In genomic region chr1:235930543-235930942, GRCh38 we compare ENCODE assay signal across 15 cellular contexts.
"Had no signal": no experiment of that assay in that cellular context is flagged by ENCODE, and none has a peak within 500 bp of the region (broad histone marks: within the 10 kb centered on the region; RNA-seq: fewer than 3 reads in every experiment).

No MANE protein-coding gene starts in this region.

- H3K4me3 ChIP-seq: breast epithelium, esophagus squamous epithelium, ovary, testis, uterus had no signal

- H3K27me3 Mint-ChIP-seq: activated naive CD8-positive, alpha-beta T cell treated with anti-CD3 and anti-CD28 coated beads for 36 hours had no signal

- H3K9me3 ChIP-seq: breast epithelium, esophagus squamous epithelium, ovary, testis, uterus had no signal

- FAIRE-seq: endometrium had no signal

- DNase-seq: activated effector memory CD4-positive, alpha-beta T cell treated with anti-CD3 and anti-CD28 coated beads, Interleukin-2, amount 50 U/mL, for 16 hours; activated naive CD8-positive, alpha-beta T cell treated with anti-CD3 and anti-CD28 coated beads for 36 hours; activated T-cell treated with anti-CD3 and anti-CD28 coated beads, Interleukin-2, amount 50 U/mL, for 4 hours; anterior cingulate cortex; esophagus squamous epithelium; immature natural killer cell; left cardiac atrium; ovary; stimulated activated CD4-positive, alpha-beta T cell treated with anti-CD3 and anti-CD28 coated beads, Interleukin-2, amount 100 ng/mL, for 48 hours; testis; uterus had no signal

- H3K27me3 ChIP-seq: breast epithelium, esophagus squamous epithelium, ovary, testis, uterus had no signal

- H3K9me3 Mint-ChIP-seq: activated naive CD8-positive, alpha-beta T cell treated with anti-CD3 and anti-CD28 coated beads for 36 hours; activated T-cell treated with anti-CD3 and anti-CD28 coated beads, Interleukin-2, amount 50 U/mL, for 4 hours; immature natural killer cell; stimulated activated naive CD8-positive, alpha-beta T cell treated with anti-CD3 and anti-CD28 coated beads, Interleukin-15, Interleukin-2, amounts not matched to agents 100 ng/mL and 50 ng/mL, for 24 hours had no signal

- H3K36me3 ChIP-seq: breast epithelium, esophagus squamous epithelium, ovary, uterus had no signal

- H3K4me3 Mint-ChIP-seq: activated naive CD8-positive, alpha-beta T cell treated with anti-CD3 and anti-CD28 coated beads for 36 hours; activated T-cell treated with anti-CD3 and anti-CD28 coated beads, Interleukin-2, amount 50 U/mL, for 4 hours; immature natural killer cell; stimulated activated naive CD8-positive, alpha-beta T cell treated with anti-CD3 and anti-CD28 coated beads, Interleukin-15, Interleukin-2, amounts not matched to agents 100 ng/mL and 50 ng/mL, for 24 hours had no signal

- H3K27ac ChIP-seq: breast epithelium, ovary, testis, uterus had no signal

- H3K27ac Mint-ChIP-seq: activated naive CD8-positive, alpha-beta T cell treated with anti-CD3 and anti-CD28 coated beads for 36 hours; immature natural killer cell; stimulated activated naive CD8-positive, alpha-beta T cell treated with anti-CD3 and anti-CD28 coated beads, Interleukin-15, Interleukin-2, amounts not matched to agents 100 ng/mL and 50 ng/mL, for 24 hours had no signal

- H3K4me1 ChIP-seq: breast epithelium, uterus had no signal

- ATAC-seq: activated CD4-positive, CD25-positive, alpha-beta regulatory T cell treated with anti-CD3 and anti-CD28 coated beads, Interleukin-2, amount 50 U/mL, for 24 hours; activated T-cell treated with anti-CD3 and anti-CD28 coated beads, Interleukin-2, amount 50 U/mL, for 4 hours; left cardiac atrium had no signal
